Comparison of ENCODE assay signal across 11 cellular contexts in genomic region chr5:140794594-140795258, GRCh38. TPM values are rescaled to one million over a fixed set of nuclear protein-coding genes. Genes with fewer than 3 reads are reported as not detected.
DNase-seq lines count a peak whose midpoint lies in the region; ATAC-seq, FAIRE-seq and TF ChIP-seq lines count a peak whose summit lies in the region.
"Had no signal": no experiment of that assay in that cellular context is flagged by ENCODE, and none has a peak within 500 bp of the region (broad histone marks: within the 10 kb centered on the region; RNA-seq: fewer than 3 reads in every experiment).

Gene PCDHA2 (plus strand): TSS chr5:140794852.

- H3K4me3 ChIP-seq in kidney (ENCODE audit: low read length in 2 of 2) (peak within 1 kb of the TSS; percentile 15 to 29), tibial artery (peak within 1 kb of the TSS in 1 of 2 donors; percentile 18)
- H3K4me3 ChIP-seq: GM12878 had no signal

- H3K4me1 ChIP-seq in kidney (ENCODE audit: control insufficient read depth in 1 of 2, insufficient read depth in 1 of 2, low read depth in 1 of 2, low read length in 2 of 2) = no peaks in the 10 kb centered on the region
- H3K4me1 ChIP-seq in tibial artery = no peaks in the 10 kb centered on the region

- peaks cover 4% of the 10 kb centered on the region; the same call in 1 of the 2 replicates for H3K4me1 Mint-ChIP-seq in WTC11
- H3K4me1 Mint-ChIP-seq: activated CD8-positive, alpha-beta memory T cell treated with anti-CD3 and anti-CD28 coated beads, Interleukin-2, amount 10 ng/mL, durations not matched to agents 7 days and 5 days had no signal

- FAIRE-seq in HTR-8/SVneo (lab: Jason Lieb, UNC) = no peak
- no peak for FAIRE-seq in kidney (lab: Jason Lieb, UNC)
- FAIRE-seq: GM12878 had no signal

- H3K27me3 ChIP-seq in tibial artery = peaks cover 0 to 18% of the 10 kb centered on the region in 2 donors

- ATAC-seq in WTC11 = peak; percentile 89
- ATAC-seq in HG02759 (IDR thresholded peaks at IDR 0.05; ENCODE audit: unreplicated experiment) = no peak
- ATAC-seq: activated CD8-positive, alpha-beta memory T cell treated with anti-CD3 and anti-CD28 coated beads, Interleukin-2, amount 10 ng/mL, durations not matched to agents 7 days and 5 days; GM12878 had no signal

- H3K27me3 Mint-ChIP-seq in WTC11 (ENCODE audit: low read depth) = no peaks in the 10 kb centered on the region
- H3K27me3 Mint-ChIP-seq: activated CD8-positive, alpha-beta memory T cell treated with anti-CD3 and anti-CD28 coated beads, Interleukin-2, amount 10 ng/mL, durations not matched to agents 7 days and 5 days had no signal

- H3K9me3 Mint-ChIP-seq in WTC11 = no peaks in the 10 kb centered on the region; the same call in 1 of the 2 replicates

- H3K9ac ChIP-seq in kidney (ENCODE audit: low read length in 2 of 2) = no peak within 1 kb of the TSS

- TF ChIP-seq CTCF in WTC11 (IDR thresholded peaks at IDR 0.05) = 0 out of 2 replicates have a peak, but pooled peaks have one; percentile 10
- no peak for TF ChIP-seq CTCF in kidney (IDR thresholded peaks at IDR 0.05; ENCODE audit: borderline replicate concordance, extremely low read depth, insufficient read depth)
- TF ChIP-seq CTCF in tibial artery (IDR thresholded peaks at IDR 0.05) = no peak

- peak within 1 kb of the TSS; percentile 87 for H3K4me3 Mint-ChIP-seq in WTC11
- H3K4me3 Mint-ChIP-seq: activated CD8-positive, alpha-beta memory T cell treated with anti-CD3 and anti-CD28 coated beads, Interleukin-2, amount 10 ng/mL, durations not matched to agents 7 days and 5 days had no signal

- POLR2A ChIA-PET in WTC11 (lab: Charles Lee) = no interaction called here

- peaks cover 10 to 20% of the 10 kb centered on the region in 2 donors for H3K9me3 ChIP-seq in kidney (ENCODE audit: control insufficient read depth in 1 of 2, low read length in 2 of 2)
- H3K9me3 ChIP-seq in tibial artery = peaks cover 0 to 56% (median 42%) of the 10 kb centered on the region in 3 donors

- intact Hi-C loops in kidney (cut with DNase I) = no loop called here
- intact Hi-C loops in tibial artery (cut with DNase I; ENCODE audit: low total_unique reads) = no loop called here

- peak; percentile 54 for DNase-seq in A172 (ENCODE audit: low spot score)
- DNase-seq in HTR-8/SVneo (ENCODE audit: insufficient read length, low spot score) = peak; percentile 21
- DNase-seq in WTC11 (ENCODE audit: low spot score) = no peak
- no peak for DNase-seq in kidney
- DNase-seq in DMS153 treated with DMSO at 0.1 percent for 48 hours (lab: John Stamatoyannopoulos, UW; ENCODE audit: unreplicated experiment) = no peak
- no peak for DNase-seq in tibial artery
- no peak for DNase-seq in activated CD4-positive, CD25-positive, alpha-beta regulatory T cell (lab: John Stamatoyannopoulos, UW)
- DNase-seq: activated CD8-positive, alpha-beta memory T cell treated with anti-CD3 and anti-CD28 coated beads, Interleukin-2, amount 10 ng/mL, durations not matched to agents 7 days and 5 days; NCI-H226 had no signal

- peak within 1 kb of the TSS; percentile 49; the same call in 1 of the 2 replicates for H3K27ac Mint-ChIP-seq in WTC11
- H3K27ac Mint-ChIP-seq: activated CD8-positive, alpha-beta memory T cell treated with anti-CD3 and anti-CD28 coated beads, Interleukin-2, amount 10 ng/mL, durations not matched to agents 7 days and 5 days had no signal

- H3K27ac ChIP-seq in kidney (ENCODE audit: low read depth in 2 of 2, low read length in 2 of 2) (no peak within 1 kb of the TSS), tibial artery (no peak within 1 kb of the TSS)

- peaks cover 11% of the 10 kb centered on the region for H3K36me3 Mint-ChIP-seq in WTC11
- H3K36me3 Mint-ChIP-seq: activated CD8-positive, alpha-beta memory T cell treated with anti-CD3 and anti-CD28 coated beads, Interleukin-2, amount 10 ng/mL, durations not matched to agents 7 days and 5 days had no signal

- CTCF ChIA-PET in WTC11 (lab: Charles Lee) = interaction anchor here (0.6 to 4.2 kb wide), 31 partner anchors 10 to 327 kb away, joined by 3 to 91 read pairs (median 4); partner anchors contain the start of genes EIF4EBP3, PCDHA1, PCDHA10 and PCDHA11

- H3K36me3 ChIP-seq in kidney (ENCODE audit: control insufficient read depth in 1 of 2, insufficient read depth in 2 of 2, low read length in 2 of 2) (no peaks in the 10 kb centered on the region), tibial artery (no peaks in the 10 kb centered on the region)

TF ChIP-seq in WTC11, 78 proteins besides CTCF, POLR2A, EP300 and RAD21:
- TF ChIP-seq ZSCAN18 (CRISPR knock-in tag; IDR thresholded peaks at IDR 0.05) (no peak), SMAD4 (CRISPR knock-in tag; IDR thresholded peaks at IDR 0.05) (no peak), HMGXB4 (CRISPR knock-in tag; IDR thresholded peaks at IDR 0.05) (0 out of 2 replicates have a peak, but pooled peaks have one; percentile 37), NFYB (CRISPR knock-in tag; conservative IDR thresholded peaks at IDR 0.05; ENCODE audit: low read depth) (no peak), ZNF425 (CRISPR knock-in tag; conservative IDR thresholded peaks at IDR 0.05) (no peak)

RNA-seq across cellular contexts. Expression of gene PCDHA2, which starts in this region (rescaled TPM):
- 0.03 and 0.81 TPM in 2 replicates for total RNA-seq in A172 (2014; rRNA removed; shearing (Covaris generic))
- total RNA-seq in WTC11 (2021) (2.0 to 2.4 TPM (median 2.1 TPM) in 3 replicates), kidney (0.50 TPM)
- 0.17 TPM for polyA plus RNA-seq in kidney (ENCODE audit: insufficient read depth, low read depth, low replicate concordance)
- total RNA-seq: activated CD8-positive, alpha-beta memory T cell treated with anti-CD3 and anti-CD28 coated beads, Interleukin-2, amount 10 ng/mL, durations not matched to agents 7 days and 5 days had no signal

Comparison
In these comparisons a context has a peak if more than half of its experiments do, and no peak if none do; other contexts are left out.
1. Peak in DNase-seq in A172; RNA of the gene not detected or under 1 TPM.